In the genomic region with DNA sequence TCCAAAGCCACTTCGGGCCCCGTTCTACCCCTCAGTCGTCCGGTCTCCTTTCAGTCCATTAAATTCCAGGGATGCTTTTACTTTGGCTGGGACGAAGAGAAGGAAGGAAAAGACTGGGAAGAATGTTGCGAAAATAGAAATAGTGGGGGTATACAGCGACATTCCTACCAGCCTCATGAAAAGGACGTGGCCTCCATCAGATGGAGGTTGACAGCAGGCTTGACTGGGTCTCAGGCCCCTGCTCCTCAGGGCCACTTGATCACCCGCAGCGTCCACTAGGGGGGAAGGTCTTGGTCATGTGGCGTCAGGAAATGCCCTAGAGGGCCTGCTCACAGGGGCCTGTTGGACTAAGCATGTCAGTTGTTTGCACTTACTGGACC, we compare ENCODE assay signal across 8 cellular contexts. TPM values are rescaled to one million over a fixed set of nuclear protein-coding genes. Genes with fewer than 3 reads are reported as not detected.
DNase-seq lines count a peak whose midpoint lies in the region; ATAC-seq and TF ChIP-seq lines count a peak whose summit lies in the region.

No MANE protein-coding gene starts in this region.

- H4K20me1 ChIP-seq in SU-DHL-6 (ENCODE audit: low read depth, low read length), result no peaks in the 10 kb centered on the region

- intact Hi-C loops in left lung (cut with DNase I), result no loop called here

- no peaks in the 10 kb centered on the region for H3K36me3 Mint-ChIP-seq in stimulated activated naive CD8-positive, alpha-beta T cell treated with anti-CD3 and anti-CD28 coated beads, Interleukin-15, Interleukin-2, amounts not matched to agents 100 ng/mL and 50 ng/mL, for 24 hours (ENCODE audit: low read depth)

- peak overlapping the region; percentile 63 for H3K27ac Mint-ChIP-seq in stimulated activated naive CD8-positive, alpha-beta T cell treated with anti-CD3 and anti-CD28 coated beads, Interleukin-15, Interleukin-2, amounts not matched to agents 100 ng/mL and 50 ng/mL, for 24 hours

- H3K9ac ChIP-seq in SU-DHL-6 (ENCODE audit: low read length) (peak overlapping the region; percentile 52), duodenal mucosa (ENCODE audit: low read depth in 1 of 2, low read length in 2 of 2) (peak overlapping the region; percentile 69 to 90)

- peak overlapping the region; percentile 21 for H3K4me2 ChIP-seq in SU-DHL-6 (ENCODE audit: low read depth, low read length, poor library complexity, severe bottlenecking)

- no peaks in the 10 kb centered on the region for H3K9me3 Mint-ChIP-seq in stimulated activated naive CD8-positive, alpha-beta T cell treated with anti-CD3 and anti-CD28 coated beads, Interleukin-15, Interleukin-2, amounts not matched to agents 100 ng/mL and 50 ng/mL, for 24 hours

- H3K4me1 Mint-ChIP-seq in stimulated activated naive CD8-positive, alpha-beta T cell treated with anti-CD3 and anti-CD28 coated beads, Interleukin-15, Interleukin-2, amounts not matched to agents 100 ng/mL and 50 ng/mL, for 24 hours (ENCODE audit: low read depth), result peaks cover 7% of the 10 kb centered on the region

- H3K9me2 ChIP-seq in SU-DHL-6 (replicated peaks; ENCODE audit: insufficient read depth, low read length), result no peaks in the 10 kb centered on the region

- peaks cover 3% of the 10 kb centered on the region for H3K27me3 Mint-ChIP-seq in stimulated activated naive CD8-positive, alpha-beta T cell treated with anti-CD3 and anti-CD28 coated beads, Interleukin-15, Interleukin-2, amounts not matched to agents 100 ng/mL and 50 ng/mL, for 24 hours

- no peak for TF ChIP-seq CTCF in SU-DHL-6 (IDR thresholded peaks at IDR 0.05; ENCODE audit: insufficient read depth, low read length, poor library complexity, severe bottlenecking)
- peak; percentile 47 to 65 for TF ChIP-seq CTCF in left lung (IDR thresholded peaks at IDR 0.05)

- H3K9me3 ChIP-seq in SU-DHL-6 (ENCODE audit: insufficient read depth, low read length) (no peaks in the 10 kb centered on the region), duodenal mucosa (ENCODE audit: control insufficient read depth in 1 of 2, low read length in 2 of 2) (no peaks in the 10 kb centered on the region), left lung (no peaks in the 10 kb centered on the region)

- H3K4me3 Mint-ChIP-seq in stimulated activated naive CD8-positive, alpha-beta T cell treated with anti-CD3 and anti-CD28 coated beads, Interleukin-15, Interleukin-2, amounts not matched to agents 100 ng/mL and 50 ng/mL, for 24 hours, result peak overlapping the region; percentile 79

- H3K4me3 ChIP-seq in H7 (ENCODE audit: insufficient read depth, low read depth, low read length) (peak overlapping the region; percentile 38), SU-DHL-6 (ENCODE audit: insufficient read depth, low read length, poor library complexity, severe bottlenecking) (peak overlapping the region; percentile 54), duodenal mucosa (ENCODE audit: low read depth in 1 of 2, low read length in 2 of 2) (peak overlapping the region; percentile 79 to 90), left lung (peak overlapping the region; percentile 75 to 80)

- peak; percentile 20 for DNase-seq in activated CD4-positive, alpha-beta T cell treated with anti-CD3 and anti-CD28 coated beads for 48 hours
- no peak for DNase-seq in activated CD4-positive, alpha-beta T cell treated with anti-CD3 and anti-CD28 coated beads, Interleukin-2, amount 50 U/mL, for 4 hours
- DNase-seq in H7, result peak; percentile 26
- peak; percentile 62 to 69 for DNase-seq in Kasumi-1 (lab: John Stamatoyannopoulos, UW)
- DNase-seq in left lung, result peak; percentile 78 to 82

- peak; percentile 54 for ATAC-seq in left lung

- no peaks in the 10 kb centered on the region for H3K79me2 ChIP-seq in SU-DHL-6 (ENCODE audit: insufficient read depth, low read length)

- H3K27ac ChIP-seq in SU-DHL-6 (ENCODE audit: low read depth, low read length) (no peak overlapping the region), duodenal mucosa (ENCODE audit: low read depth, low read length) (peak overlapping the region; percentile 89), left lung (peak overlapping the region; percentile 96 to 97)

- H3K36me3 ChIP-seq in H7 (replicated peaks; ENCODE audit: control insufficient read depth, insufficient read depth, low read length) (no peaks in the 10 kb centered on the region), SU-DHL-6 (ENCODE audit: low read length) (no peaks in the 10 kb centered on the region), duodenal mucosa (ENCODE audit: control insufficient read depth in 1 of 2, insufficient read depth in 2 of 2, low read length in 2 of 2) (no peaks in the 10 kb centered on the region), left lung (no peaks in the 10 kb centered on the region)

- H3K27me3 ChIP-seq in H7 (ENCODE audit: control insufficient read depth, insufficient read depth, low read length) (no peaks in the 10 kb centered on the region), SU-DHL-6 (ENCODE audit: low read length) (no peaks in the 10 kb centered on the region), duodenal mucosa (ENCODE audit: control insufficient read depth in 1 of 2, insufficient read depth in 2 of 2, low read length in 2 of 2) (no peaks in the 10 kb centered on the region), left lung (no peaks in the 10 kb centered on the region)

- no peaks in the 10 kb centered on the region for H3F3A ChIP-seq in SU-DHL-6 (ENCODE audit: insufficient read depth)

- peak overlapping the region; percentile 78 for H2AFZ ChIP-seq in SU-DHL-6 (ENCODE audit: low read depth, low read length, severe bottlenecking)

- H3K4me1 ChIP-seq in duodenal mucosa (ENCODE audit: control insufficient read depth in 1 of 2, insufficient read depth in 2 of 2, low read length in 2 of 2) (peaks cover 9 to 20% of the 10 kb centered on the region in 2 donors), left lung (peaks cover 0 to 45% of the 10 kb centered on the region in 2 donors)

RNA-seq across cellular contexts. Expression of a gene that starts 0.7 kb away (rescaled TPM):
- 9.9 and 14.4 TPM in 2 replicates for total RNA-seq in H7 (2014; rRNA removed; shearing (Covaris generic))
- total RNA-seq in left lung, result 10 to 100 TPM; 20.8 to 40.7 TPM

Comparison
In these comparisons a context has a peak if more than half of its experiments do, and no peak if none do; other contexts are left out.
1. DNase-seq: peak in activated CD4-positive, alpha-beta T cell treated with anti-CD3 and anti-CD28 coated beads for 48 hours (single experiment), H7 (single experiment), Kasumi-1 (2 of 2) and left lung (2 of 2); none in activated CD4-positive, alpha-beta T cell treated with anti-CD3 and anti-CD28 coated beads, Interleukin-2, amount 50 U/mL, for 4 hours (0 of 2).
2. Peak in every context shown above with its lines, with median percentiles within 50 percentile points of each other: H3K4me3 ChIP-seq.